ENCODE assay signal across 8 cellular contexts in genomic region chr5:177336112-177336511, GRCh38. TPM values are rescaled to one million over a fixed set of nuclear protein-coding genes. Genes with fewer than 3 reads are reported as not detected.
DNase-seq lines count a peak whose midpoint lies in the region; ATAC-seq and TF ChIP-seq lines count a peak whose summit lies in the region.

No MANE protein-coding gene starts in this region.

- intact Hi-C loops in Right ventricle myocardium inferior (cut with DNase I): no loop called here
- intact Hi-C loops in testis (cut with DNase I; ENCODE audit: low total_unique reads): no loop called here

- H3K79me2 ChIP-seq in OCI-LY3 (ENCODE audit: low read length): peaks cover 8% of the 10 kb centered on the region; the same call in 1 of the 2 replicates

- TF ChIP-seq POLR2A in testis (IDR thresholded peaks at IDR 0.05): no peak

- WGBS in testis, 2 donors: 65 to 71% methylated on average over 12 of the region's 12 CpGs

- no peak overlapping the region for H2AFZ ChIP-seq in OCI-LY3 (ENCODE audit: low read depth, low read length)

- no peak overlapping the region for H3K4me2 ChIP-seq in OCI-LY3 (ENCODE audit: low read length)

- no peaks in the 10 kb centered on the region for H3K27me3 ChIP-seq in right atrium auricular region
- no peaks in the 10 kb centered on the region for H3K27me3 ChIP-seq in OCI-LY3 (ENCODE audit: low read depth, low read length)
- H3K27me3 ChIP-seq in testis: no peaks in the 10 kb centered on the region

- TF ChIP-seq CTCF in right atrium auricular region (IDR thresholded peaks at IDR 0.05) (peak in 1 of 2 donors; percentile 33), OCI-LY3 (IDR thresholded peaks at IDR 0.05; ENCODE audit: low read depth, low read length) (peak; percentile 34; the same call in 1 of the 2 replicates), testis (IDR thresholded peaks at IDR 0.05) (peak in 1 of 3 experiments; percentile 14)

- H4K20me1 ChIP-seq in OCI-LY3 (ENCODE audit: insufficient read depth, low read length): 0 out of 2 replicates have a peak, but pooled peaks cover 3% of the 10 kb centered on the region

- H3K36me3 ChIP-seq in right atrium auricular region (peaks cover 81% of the 10 kb centered on the region), OCI-LY3 (replicated peaks; ENCODE audit: low read depth, low read length) (peaks cover 56% of the 10 kb centered on the region), testis (ENCODE audit: low read depth, missing control alignments) (no peaks in the 10 kb centered on the region)

- H3K4me3 ChIP-seq in right atrium auricular region: no peak overlapping the region
- H3K4me3 ChIP-seq in OCI-LY3 (ENCODE audit: low read length): no peak overlapping the region
- H3K4me3 ChIP-seq in testis: no peak overlapping the region

- H3K9me3 ChIP-seq in right atrium auricular region (no peaks in the 10 kb centered on the region), OCI-LY3 (ENCODE audit: insufficient read depth, low read length) (no peaks in the 10 kb centered on the region), testis (no peaks in the 10 kb centered on the region)

- H3K27ac ChIP-seq in right atrium auricular region (peak overlapping the region in 1 of 2 donors; percentile 37), OCI-LY3 (ENCODE audit: low read length) (no peak overlapping the region), testis (no peak overlapping the region)

- H3K4me1 ChIP-seq in right atrium auricular region: peaks cover 0 to 25% of the 10 kb centered on the region in 2 donors
- H3K4me1 ChIP-seq in OCI-LY3 (ENCODE audit: low read length): no peaks in the 10 kb centered on the region
- H3K4me1 ChIP-seq in testis: no peaks in the 10 kb centered on the region

- ATAC-seq in Right ventricle myocardium inferior: no peak
- peak; percentile 26 for ATAC-seq in esophagus mucosa
- ATAC-seq in HG02938 (IDR thresholded peaks at IDR 0.05; ENCODE audit: unreplicated experiment): no peak
- ATAC-seq in HG02981 (IDR thresholded peaks at IDR 0.05; ENCODE audit: unreplicated experiment): no peak

- DNase-seq in Right ventricle myocardium inferior (ENCODE audit: missing footprints): peak; percentile 48
- no peak for DNase-seq in right atrium auricular region (ENCODE audit: low spot score)
- peak; percentile 42 for DNase-seq in testis
- no peak for DNase-seq in SIG-M5 treated with dmso at 0.1 percent for 504 hours (lab: John Stamatoyannopoulos, UW; ENCODE audit: unreplicated experiment)

- H3K9ac ChIP-seq in OCI-LY3 (ENCODE audit: low read length): no peak overlapping the region

RNA-seq across cellular contexts. Expression of gene LMAN2, which starts 15.4 kb away (rescaled TPM):
- total RNA-seq in Right ventricle myocardium inferior (72.3 TPM), right atrium auricular region (100 to 1,000 TPM; 128 to 134 TPM), esophagus mucosa (162 TPM), testis (100 to 1,000 TPM; 355 TPM)
- polyA plus RNA-seq in testis (ENCODE audit: insufficient read depth, low read depth, low replicate concordance): 254 TPM

RNA-seq across cellular contexts. Expression of gene RGS14, which starts 21.6 kb away (rescaled TPM):
- 3.9 TPM for total RNA-seq in Right ventricle myocardium inferior
- 1 to 10 TPM; 3.1 to 6.8 TPM for total RNA-seq in right atrium auricular region
- 59.5 TPM for total RNA-seq in esophagus mucosa
- 10 to 100 TPM; 39.2 to 40.5 TPM for total RNA-seq in testis
- 25.3 TPM for polyA plus RNA-seq in testis (ENCODE audit: insufficient read depth, low read depth, low replicate concordance)

RNA-seq across cellular contexts. Expression of gene MXD3, which starts 24.4 kb away (rescaled TPM):
- total RNA-seq in Right ventricle myocardium inferior (2.0 TPM), right atrium auricular region (1 to 10 TPM; 1.6 to 1.8 TPM), esophagus mucosa (7.8 TPM), testis (10 to 100 TPM; 12.5 to 12.9 TPM)
- polyA plus RNA-seq in testis (ENCODE audit: insufficient read depth, low read depth, low replicate concordance): 7.7 TPM

RNA-seq across cellular contexts. Expression of gene PRELID1, which starts 32.5 kb away (rescaled TPM):
- 34.1 TPM for total RNA-seq in Right ventricle myocardium inferior
- 10 to 100 TPM; 26.7 to 44.3 TPM for total RNA-seq in right atrium auricular region
- 144 TPM for total RNA-seq in esophagus mucosa
- total RNA-seq in testis: 10 to 100 TPM; 65.7 to 83.4 TPM
- 78.3 TPM for polyA plus RNA-seq in testis (ENCODE audit: insufficient read depth, low read depth, low replicate concordance)

RNA-seq across cellular contexts. Expression of gene RAB24, which starts 32.6 kb away (rescaled TPM):
- total RNA-seq in Right ventricle myocardium inferior (18.9 TPM), right atrium auricular region (10 to 100 TPM; 14.8 to 14.9 TPM), esophagus mucosa (31.8 TPM), testis (10 to 100 TPM; 25.5 to 29.4 TPM)
- polyA plus RNA-seq in testis (ENCODE audit: insufficient read depth, low read depth, low replicate concordance): 19.2 TPM

Comparison
In these comparisons a context has a peak if more than half of its experiments do, and no peak if none do; other contexts are left out.
1. DNase-seq: peak in Right ventricle myocardium inferior (single experiment) and testis (single experiment); none in right atrium auricular region (single experiment) and SIG-M5 treated with dmso at 0.1 percent for 504 hours (single experiment).